In genomic region chr21:45704311-45705108, GRCh38 we compare ENCODE assay signal across 21 cellular contexts.
"Had no signal": no experiment of that assay in that cellular context is flagged by ENCODE, and none has a peak within 500 bp of the region (broad histone marks: within the 10 kb centered on the region; RNA-seq: fewer than 3 reads in every experiment).

No MANE protein-coding gene starts in this region.

- H3K27me3 ChIP-seq: SJSA1 had no signal

- H3K27ac ChIP-seq: SJSA1 had no signal

- DNase-seq: KBM-7, MV-4-11, NCI-H1048, NCI-H1105, NCI-H1417, NCI-H1436 treated with DMSO at 0.1 percent for 48 hours, NCI-H1694, NCI-H1930, NCI-H2081, NCI-H2171, NCI-H226, NCI-H446, NCI-H510A, NCI-H524 treated with DMSO at 0.1 percent for 48 hours, NCI-H69, NCI-H774, Right ventricle myocardium superior, RPMI8226, SIG-M5, T-cell had no signal

- H3K9me3 ChIP-seq: SJSA1 had no signal

- H3K4me3 ChIP-seq: SJSA1 had no signal

- H3K4me1 ChIP-seq: SJSA1 had no signal

- ATAC-seq: T-cell had no signal
